In the genomic region with DNA sequence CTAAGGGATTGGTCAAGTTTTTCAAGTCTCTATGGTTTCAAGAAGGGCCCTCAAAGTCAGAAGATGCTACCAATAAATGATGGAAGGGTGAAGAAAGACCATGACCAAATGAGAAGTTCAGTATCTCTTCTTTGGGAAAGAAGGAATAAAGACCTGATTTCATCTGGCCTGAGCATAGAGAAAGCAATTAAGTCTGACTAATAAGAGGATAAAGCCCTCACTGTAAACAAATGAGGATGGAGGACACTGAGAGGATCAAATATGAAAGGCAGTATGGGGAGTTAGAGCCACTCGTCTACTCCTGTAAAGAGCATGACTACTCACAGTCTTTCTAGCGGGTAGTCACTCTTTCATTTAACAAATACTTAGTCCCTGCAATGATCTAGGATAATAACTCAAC, we compare ENCODE assay signal across 32 cellular contexts.
"Had no signal": no experiment of that assay in that cellular context is flagged by ENCODE, and none has a peak within 500 bp of the region (broad histone marks: within the 10 kb centered on the region; RNA-seq: fewer than 3 reads in every experiment).

No MANE protein-coding gene starts in this region.

- H3K9me3 ChIP-seq: gastroesophageal sphincter, pancreas, prostate gland, uterus had no signal

- FAIRE-seq: astrocyte, pancreas, TTC549 had no signal

- H3K27ac Mint-ChIP-seq: activated naive CD4-positive, alpha-beta T cell treated with anti-CD3 and anti-CD28 coated beads, Interleukin-2, amount 10 ng/mL, durations not matched to agents 7 days and 5 days; activated naive CD8-positive, alpha-beta T cell treated with anti-CD3 and anti-CD28 coated beads, Interleukin-2, amount 10 ng/mL, durations not matched to agents 7 days and 5 days; mesothelial cell of epicardium; naive thymus-derived CD4-positive, alpha-beta T cell; stimulated activated effector memory CD8-positive, alpha-beta T cell treated with anti-CD3 and anti-CD28 coated beads, Interleukin-12 subunit alpha, Interleukin-12 subunit beta, amount 100 ng/mL, for 72 hours; stimulated activated naive CD8-positive, alpha-beta T cell treated with anti-CD3 and anti-CD28 coated beads, Interleukin-15, Interleukin-2, amounts not matched to agents 100 ng/mL and 50 ng/mL, for 24 hours; type B pancreatic cell had no signal

- H2AFZ ChIP-seq: hepatocyte had no signal

- H3K36me3 Mint-ChIP-seq: stimulated activated effector memory CD8-positive, alpha-beta T cell treated with anti-CD3 and anti-CD28 coated beads, Interleukin-12 subunit alpha, Interleukin-12 subunit beta, amount 100 ng/mL, for 72 hours had no signal

- H3K4me3 Mint-ChIP-seq: activated naive CD4-positive, alpha-beta T cell treated with anti-CD3 and anti-CD28 coated beads, Interleukin-2, amount 10 ng/mL, durations not matched to agents 7 days and 5 days; activated naive CD8-positive, alpha-beta T cell treated with anti-CD3 and anti-CD28 coated beads, Interleukin-2, amount 10 ng/mL, durations not matched to agents 7 days and 5 days; mesothelial cell of epicardium; naive thymus-derived CD4-positive, alpha-beta T cell; stimulated activated effector memory CD8-positive, alpha-beta T cell treated with anti-CD3 and anti-CD28 coated beads, Interleukin-12 subunit alpha, Interleukin-12 subunit beta, amount 100 ng/mL, for 72 hours; stimulated activated naive CD8-positive, alpha-beta T cell treated with anti-CD3 and anti-CD28 coated beads, Interleukin-15, Interleukin-2, amounts not matched to agents 100 ng/mL and 50 ng/mL, for 24 hours; type B pancreatic cell had no signal

- H3K4me3 ChIP-seq: coronary artery, dorsolateral prefrontal cortex, gastroesophageal sphincter, hepatocyte, pancreas, prostate gland, skin epidermis, uterus had no signal

- ATAC-seq: gastroesophageal sphincter; naive thymus-derived CD4-positive, alpha-beta T cell; pancreas; sciatic nerve; stimulated activated effector memory CD8-positive, alpha-beta T cell treated with anti-CD3 and anti-CD28 coated beads, Interleukin-12 subunit alpha, Interleukin-12 subunit beta, amount 100 ng/mL, for 72 hours had no signal

- DNase-seq: activated CD4-positive, alpha-beta T cell treated with anti-CD3 and anti-CD28 coated beads for 4 hours; activated CD4-positive, alpha-beta T cell treated with anti-CD3 and anti-CD28 coated beads, Interleukin-2, amount 50 U/mL, for 4 hours; activated effector memory CD4-positive, alpha-beta T cell treated with anti-CD3 and anti-CD28 coated beads, Interleukin-2, amount 50 U/mL, for 16 hours; activated naive CD4-positive, alpha-beta T cell treated with anti-CD3 and anti-CD28 coated beads, Interleukin-2, amount 10 ng/mL, durations not matched to agents 7 days and 5 days; activated naive CD8-positive, alpha-beta T cell treated with anti-CD3 and anti-CD28 coated beads, Interleukin-2, amount 10 ng/mL, durations not matched to agents 7 days and 5 days; amniotic stem cell; brain microvascular endothelial cell; dorsolateral prefrontal cortex; effector memory CD4-positive, alpha-beta T cell; islet precursor cell; mammary epithelial cell; naive thymus-derived CD4-positive, alpha-beta T cell; pancreas; retina; stimulated activated CD4-positive, alpha-beta T cell treated with anti-CD3 and anti-CD28 coated beads, Interleukin-12 subunit alpha, Interleukin-12 subunit beta, amount 100 ng/mL, for 4 hours; stimulated activated CD4-positive, alpha-beta T cell treated with anti-CD3 and anti-CD28 coated beads, Interleukin-4, amount 100 ng/mL, for 1 hour; substantia nigra; T-helper 9 cell; uterus had no signal

- H3K27me3 Mint-ChIP-seq: activated naive CD4-positive, alpha-beta T cell treated with anti-CD3 and anti-CD28 coated beads, Interleukin-2, amount 10 ng/mL, durations not matched to agents 7 days and 5 days; activated naive CD8-positive, alpha-beta T cell treated with anti-CD3 and anti-CD28 coated beads, Interleukin-2, amount 10 ng/mL, durations not matched to agents 7 days and 5 days; naive thymus-derived CD4-positive, alpha-beta T cell; stimulated activated naive CD8-positive, alpha-beta T cell treated with anti-CD3 and anti-CD28 coated beads, Interleukin-15, Interleukin-2, amounts not matched to agents 100 ng/mL and 50 ng/mL, for 24 hours; type B pancreatic cell had no signal

- H3K36me3 ChIP-seq: brain microvascular endothelial cell, gastroesophageal sphincter, pancreas, prostate gland, uterus had no signal

- H3K4me1 ChIP-seq: prostate gland, uterus had no signal

- H3K27ac ChIP-seq: brain microvascular endothelial cell, coronary artery, dorsolateral prefrontal cortex, gastroesophageal sphincter, hepatocyte, pancreas, prostate gland, skin epidermis, uterus, VCaP had no signal

- H3K4me2 ChIP-seq: hepatocyte had no signal

- H3K9me3 Mint-ChIP-seq: activated naive CD4-positive, alpha-beta T cell treated with anti-CD3 and anti-CD28 coated beads, Interleukin-2, amount 10 ng/mL, durations not matched to agents 7 days and 5 days; stimulated activated effector memory CD8-positive, alpha-beta T cell treated with anti-CD3 and anti-CD28 coated beads, Interleukin-12 subunit alpha, Interleukin-12 subunit beta, amount 100 ng/mL, for 72 hours; stimulated activated naive CD8-positive, alpha-beta T cell treated with anti-CD3 and anti-CD28 coated beads, Interleukin-15, Interleukin-2, amounts not matched to agents 100 ng/mL and 50 ng/mL, for 24 hours had no signal

- H3K27me3 ChIP-seq: brain microvascular endothelial cell, dorsolateral prefrontal cortex, gastroesophageal sphincter, hepatocyte, pancreas, uterus had no signal
